ENCODE assay signal across 18 cellular contexts in the genomic region with DNA sequence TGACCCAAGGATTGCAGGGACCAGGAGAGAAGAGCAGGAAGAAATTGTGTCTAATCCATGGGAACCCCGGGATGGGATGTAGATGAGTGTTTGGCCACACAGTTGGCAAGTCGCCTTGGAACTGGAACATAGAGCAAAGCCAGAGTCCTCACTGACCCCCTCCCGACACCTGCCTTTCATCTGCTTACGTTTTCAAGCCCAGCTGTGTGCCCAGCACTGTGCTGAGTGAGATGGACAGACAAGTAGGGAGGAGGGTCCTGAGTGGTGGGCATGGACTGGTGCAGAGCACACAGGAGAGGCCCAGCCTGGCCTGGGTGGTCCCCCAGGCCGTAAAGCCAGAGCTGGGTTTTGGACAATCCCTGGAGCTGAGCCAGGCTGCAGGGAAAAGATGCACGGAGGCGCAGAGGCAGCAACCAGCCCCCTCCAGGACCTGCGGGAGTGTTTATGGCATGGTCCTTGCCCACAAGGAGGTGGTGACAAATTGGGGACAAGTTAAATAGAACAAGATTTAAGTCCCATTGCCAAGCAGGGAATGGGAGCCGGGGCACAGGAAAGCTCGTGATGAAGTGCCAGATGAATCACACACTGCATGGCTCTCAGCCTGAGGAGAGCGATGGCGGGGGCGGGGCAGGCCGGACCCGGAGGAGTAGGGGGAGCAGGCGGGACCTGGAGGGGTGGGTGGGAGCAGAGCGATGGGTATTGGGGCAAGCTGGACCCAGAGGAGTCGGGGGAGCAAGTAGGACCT.
DNase-seq lines count a peak whose midpoint lies in the region; ATAC-seq and TF ChIP-seq lines count a peak whose summit lies in the region.
"Had no signal": no experiment of that assay in that cellular context is flagged by ENCODE, and none has a peak within 500 bp of the region (broad histone marks: within the 10 kb centered on the region; RNA-seq: fewer than 3 reads in every experiment).

No MANE protein-coding gene starts in this region.

- DNase-seq in M059J (ENCODE audit: low read depth) (peak; percentile 15), Right ventricle myocardium superior (peak; percentile 41), right cardiac atrium (peak; percentile 33 to 73 (median 63)), sigmoid colon (peak; percentile 43), mesenteric fat pad (ENCODE audit: low spot score) (no peak)
- no peak for DNase-seq in stimulated activated CD8-positive, alpha-beta memory T cell treated with anti-CD3 and anti-CD28 coated beads, Interleukin-4, amount 100 ng/mL, for 48 hours
- DNase-seq: CD4-positive, CD25-positive, alpha-beta regulatory T cell; COR-L47; DMS153; GF-D8; GOT3; NCI-H187; NCI-H226; NCI-H524 treated with DMSO at 0.1 percent for 48 hours; RPMI8226; SJCRH30 had no signal

- no peaks in the 10 kb centered on the region for H3K27me3 ChIP-seq in right cardiac atrium (ENCODE audit: control insufficient read depth, insufficient read depth)
- peaks cover 0 to 13% (median 0%) of the 10 kb centered on the region in 3 donors for H3K27me3 ChIP-seq in sigmoid colon
- H3K27me3 ChIP-seq: SJCRH30 had no signal

- no peak overlapping the region for H3K4me3 ChIP-seq in right cardiac atrium (ENCODE audit: low read length)
- no peak overlapping the region for H3K4me3 ChIP-seq in sigmoid colon
- H3K4me3 ChIP-seq: SJCRH30 had no signal

- TF ChIP-seq POLR2A in sigmoid colon (IDR thresholded peaks at IDR 0.05), result no peak

- TF ChIP-seq EP300 in sigmoid colon (IDR thresholded peaks at IDR 0.05), result no peak

- peaks cover 3% of the 10 kb centered on the region for H3K4me1 ChIP-seq in right cardiac atrium (ENCODE audit: control insufficient read depth, insufficient read depth, low read length)
- H3K4me1 ChIP-seq in sigmoid colon, result no peaks in the 10 kb centered on the region
- H3K4me1 ChIP-seq: SJCRH30 had no signal

- H3K9me3 ChIP-seq in right cardiac atrium (ENCODE audit: control insufficient read depth, low read length) (no peaks in the 10 kb centered on the region), sigmoid colon (no peaks in the 10 kb centered on the region)
- H3K9me3 ChIP-seq: SJCRH30 had no signal

- intact Hi-C loops in Right ventricle myocardium superior (cut with DNase I) (no loop called here), right cardiac atrium (cut with DNase I) (no loop called here), sigmoid colon (cut with DNase I) (no loop called here)

- no peak for TF ChIP-seq CTCF in sigmoid colon (IDR thresholded peaks at IDR 0.05)

- ATAC-seq in Right ventricle myocardium superior (ENCODE audit: poor library complexity) (peak; percentile 61), right cardiac atrium (peak; percentile 54 to 61), GM19395 (IDR thresholded peaks at IDR 0.05; ENCODE audit: unreplicated experiment) (no peak), GM19452 (IDR thresholded peaks at IDR 0.05; ENCODE audit: unreplicated experiment) (no peak)

- H3K36me3 ChIP-seq in sigmoid colon, result no peaks in the 10 kb centered on the region
- H3K36me3 ChIP-seq: SJCRH30 had no signal

- 62% methylated on average over 18 of the region's 18 CpGs for WGBS in right cardiac atrium
- 81 to 82% methylated on average over 18 of the region's 18 CpGs for WGBS in sigmoid colon, 2 donors

- H3K27ac ChIP-seq in right cardiac atrium (ENCODE audit: low read length), result peak overlapping the region; percentile 47
- no peak overlapping the region for H3K27ac ChIP-seq in sigmoid colon
- H3K27ac ChIP-seq: SJCRH30 had no signal

Comparison
In these comparisons a context has a peak if more than half of its experiments do, and no peak if none do; other contexts are left out.
1. DNase-seq: peak in M059J (single experiment), Right ventricle myocardium superior (single experiment), right cardiac atrium (3 of 3) and sigmoid colon (single experiment); none in stimulated activated CD8-positive, alpha-beta memory T cell treated with anti-CD3 and anti-CD28 coated beads, Interleukin-4, amount 100 ng/mL, for 48 hours (single experiment) and mesenteric fat pad (single experiment).
2. ATAC-seq: peak in Right ventricle myocardium superior (single experiment) and right cardiac atrium (2 of 2); none in GM19395 (single experiment) and GM19452 (single experiment).